Comparison of ENCODE assay signal across 8 cellular contexts in the genomic region with DNA sequence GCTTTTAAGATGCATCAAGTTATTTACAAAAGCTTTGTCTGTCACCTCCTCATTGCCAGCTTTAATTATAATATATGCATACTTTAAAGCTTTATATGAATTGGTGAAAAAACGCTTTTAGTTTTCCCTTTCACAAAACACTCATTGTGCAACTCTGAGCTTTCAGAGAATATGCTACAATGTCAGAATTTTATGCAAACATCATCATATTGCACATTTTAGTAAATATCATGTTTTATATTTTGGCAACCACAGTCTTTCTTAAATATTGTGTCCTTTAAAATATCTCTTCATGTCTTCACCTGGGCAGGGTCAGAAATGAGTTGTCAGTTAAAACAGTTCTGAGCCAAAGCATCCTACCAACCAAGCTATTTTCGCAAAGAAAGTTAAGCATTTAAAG.
"Had no signal": no experiment of that assay in that cellular context is flagged by ENCODE, and none has a peak within 500 bp of the region (broad histone marks: within the 10 kb centered on the region; RNA-seq: fewer than 3 reads in every experiment).

No MANE protein-coding gene starts in this region.

- FAIRE-seq: G401.6, GM12878, GM12891, GM12892, GM18507, GM19239 had no signal

- DNase-seq: GDM1, GF-D8 had no signal

- H3K4me3 ChIP-seq: GM12878 had no signal

- ATAC-seq: GM12878 had no signal
